ENCODE assay signal across 11 cellular contexts in genomic region chr17:76530489-76530814, GRCh38. TPM values are rescaled to one million over a fixed set of nuclear protein-coding genes. Genes with fewer than 3 reads are reported as not detected.
DNase-seq lines count a peak whose midpoint lies in the region; ATAC-seq and TF ChIP-seq lines count a peak whose summit lies in the region.
"Had no signal": no experiment of that assay in that cellular context is flagged by ENCODE, and none has a peak within 500 bp of the region (broad histone marks: within the 10 kb centered on the region; RNA-seq: fewer than 3 reads in every experiment).

No MANE protein-coding gene starts in this region.

- no peaks in the 10 kb centered on the region for H4K20me1 ChIP-seq in hepatocyte (ENCODE audit: insufficient read depth, poor library complexity, severe bottlenecking)

- ATAC-seq in gastrocnemius medialis (no peak), GM21360 (IDR thresholded peaks at IDR 0.05; ENCODE audit: unreplicated experiment) (no peak)

- no peak for TF ChIP-seq POLR2A in gastrocnemius medialis (IDR thresholded peaks at IDR 0.05)

- H3K27ac ChIP-seq in VCaP = peak overlapping the region; percentile 67; the same call in 1 of the 2 replicates
- peak overlapping the region; percentile 98 for H3K27ac ChIP-seq in hepatocyte
- H3K27ac ChIP-seq in gastrocnemius medialis = peak overlapping the region; percentile 88 to 94 (median 91)

- H3K4me1 ChIP-seq in hepatocyte (ENCODE audit: insufficient read depth) (peaks cover 58% of the 10 kb centered on the region), gastrocnemius medialis (peaks cover 23 to 36% of the 10 kb centered on the region in 2 donors)

- intact Hi-C loops in gastrocnemius medialis (cut with DNase I; ENCODE audit: low total_unique reads) = no loop called here

- H3K79me2 ChIP-seq in hepatocyte = no peaks in the 10 kb centered on the region

- H3K27me3 ChIP-seq in hepatocyte (no peaks in the 10 kb centered on the region), gastrocnemius medialis (no peaks in the 10 kb centered on the region)

- in situ Hi-C loops in gastrocnemius medialis (cut with MboI; ENCODE audit: low sequenced_read_pairs in 4 of 4) = no loop called here

- TF ChIP-seq CTCF in VCaP (conservative IDR thresholded peaks at IDR 0.05) (no peak), hepatocyte (IDR thresholded peaks at IDR 0.05; ENCODE audit: poor library complexity) (no peak), gastrocnemius medialis (IDR thresholded peaks at IDR 0.05 in 4 of 5, conservative IDR thresholded peaks at IDR 0.05 in 1 of 5) (no peak)

- DNase-seq in ELR (ENCODE audit: low read depth) = peak; percentile 58
- no peak for DNase-seq in hepatocyte (ENCODE audit: low spot score)
- DNase-seq in gastrocnemius medialis = no peak
- no peak for DNase-seq in activated CD4-positive, alpha-beta T cell treated with anti-CD3 and anti-CD28 coated beads, Interleukin-2, amount 50 U/mL, for 4 hours
- DNase-seq in T-helper 9 cell = no peak
- no peak for DNase-seq in HuH-7 (ENCODE audit: low spot score)
- DNase-seq: GDM1; occipital lobe; stimulated activated naive CD4-positive, alpha-beta T cell treated with Interleukin-2 at 50 U/mL for 16 hours had no signal

- H3K36me3 ChIP-seq in hepatocyte (replicated peaks; ENCODE audit: insufficient read depth, low read depth) (no peaks in the 10 kb centered on the region), gastrocnemius medialis (no peaks in the 10 kb centered on the region)

- peak overlapping the region; percentile 65 for H3K4me2 ChIP-seq in hepatocyte

- 57% methylated on average over 7 of the region's 7 CpGs for WGBS in hepatocyte (ENCODE audit: low lambda C conversion rate, missing lambda C conversion rate)

- H3K4me3 ChIP-seq in hepatocyte (no peak overlapping the region), gastrocnemius medialis (peak overlapping the region in 2 of 4 donors; percentile 11 to 12)

- H2AFZ ChIP-seq in hepatocyte = no peak overlapping the region

- H3K9me3 ChIP-seq in hepatocyte (ENCODE audit: low read depth) = no peaks in the 10 kb centered on the region
- H3K9me3 ChIP-seq in gastrocnemius medialis = no peaks in the 10 kb centered on the region

- no peaks in the 10 kb centered on the region for H3K9me2 ChIP-seq in hepatocyte (replicated peaks; ENCODE audit: insufficient read depth)

RNA-seq across cellular contexts. Expression of gene CYGB, which starts 7.1 kb away (rescaled TPM):
- total RNA-seq in hepatocyte (7.8 and 15.5 TPM in 2 replicates), gastrocnemius medialis (10 to 100 TPM in 2 of 4 donors, 1 to 10 TPM in 2; 8.1 to 19.7 (median 10.6) TPM)
- 13.8 and 19.2 TPM in 2 replicates for polyA plus RNA-seq in hepatocyte

RNA-seq across cellular contexts. Expression of gene PRCD, which starts 9.4 kb away (rescaled TPM):
- total RNA-seq in hepatocyte = 2.0 and 2.7 TPM in 2 replicates
- polyA plus RNA-seq in hepatocyte = 10.2 and 11.6 TPM in 2 replicates
- total RNA-seq in gastrocnemius medialis = 1 to 10 TPM in 2 of 4 donors, under 1 TPM in 1, not detected in 1; 0.33 to 3.7 (median 1.1) TPM

RNA-seq across cellular contexts. Expression of gene RHBDF2, which starts 29.2 kb away (rescaled TPM):
- total RNA-seq in hepatocyte (4.9 and 5.5 TPM in 2 replicates), gastrocnemius medialis (10 to 100 TPM; 11.4 to 29.8 (median 23.3) TPM)
- polyA plus RNA-seq in hepatocyte = 11.0 and 11.7 TPM in 2 replicates

RNA-seq across cellular contexts. Expression of gene ST6GALNAC2, which starts 55.2 kb away (rescaled TPM):
- 1.4 and 2.3 TPM in 2 replicates for total RNA-seq in hepatocyte
- 1.8 and 2.8 TPM in 2 replicates for polyA plus RNA-seq in hepatocyte
- total RNA-seq in gastrocnemius medialis = 10 to 100 TPM; 13.6 to 31.1 (median 27.4) TPM
- total RNA-seq: occipital lobe had no signal
